Comparison of ENCODE assay signal across 14 cellular contexts in the genomic region with DNA sequence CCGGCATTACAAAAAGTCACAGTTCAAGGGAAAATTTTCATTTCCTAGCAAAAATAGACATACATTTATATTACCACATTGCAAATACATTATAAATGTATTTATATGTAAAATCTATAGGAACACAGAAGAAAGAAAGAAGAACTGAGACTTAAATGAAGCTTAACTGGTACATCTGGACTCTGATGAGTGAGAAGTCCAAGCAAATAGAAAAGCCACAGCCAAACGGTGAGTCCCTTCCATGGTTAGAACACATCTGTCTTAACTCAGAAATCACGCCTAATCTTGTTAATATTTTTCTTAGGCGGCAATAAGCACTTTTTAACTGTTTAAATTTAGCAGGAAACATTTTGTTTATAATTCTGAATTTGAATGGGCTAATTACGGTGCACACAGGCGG. TPM values are rescaled to one million over a fixed set of nuclear protein-coding genes. Genes with fewer than 3 reads are reported as not detected.
DNase-seq lines count a peak whose midpoint lies in the region; ATAC-seq, FAIRE-seq and TF ChIP-seq lines count a peak whose summit lies in the region.
"Had no signal": no experiment of that assay in that cellular context is flagged by ENCODE, and none has a peak within 500 bp of the region (broad histone marks: within the 10 kb centered on the region; RNA-seq: fewer than 3 reads in every experiment).

No MANE protein-coding gene starts in this region.

- peaks cover 0 to 10% (median 0%) of the 10 kb centered on the region in 3 donors for H3K9me3 Mint-ChIP-seq in T-cell
- peaks cover 4 to 5% of the 10 kb centered on the region in 2 donors for H3K9me3 Mint-ChIP-seq in natural killer cell

- ATAC-seq in T-cell (replicated peaks in 1 of 4) (no peak), natural killer cell (no peak)
- ATAC-seq: A549, HCT116 had no signal

- H3K36me3 ChIP-seq in BLaER1 treated with 17β-estradiol and CSF1 and Interleukin-3, amounts not matched to agents 10 nM and 100 nM: no peaks in the 10 kb centered on the region; a peak in 1 of 22 replicates

- no peak for TF ChIP-seq CTCF in natural killer cell (IDR thresholded peaks at IDR 0.05)

- H3K27me3 Mint-ChIP-seq in T-cell (no peaks in the 10 kb centered on the region), natural killer cell (ENCODE audit: low read depth in 2 of 2) (no peaks in the 10 kb centered on the region)

- H3K4me1 Mint-ChIP-seq in T-cell: peaks cover 64 to 77% (median 69%) of the 10 kb centered on the region in 3 donors
- peaks cover 75 to 77% of the 10 kb centered on the region in 2 donors for H3K4me1 Mint-ChIP-seq in natural killer cell

- peaks cover 25 to 41% (median 32%) of the 10 kb centered on the region in 10 experiments for H3K4me1 ChIP-seq in BLaER1 treated with 17β-estradiol and CSF1 and Interleukin-3, amounts not matched to agents 10 nM and 100 nM
- H3K4me1 ChIP-seq: A549 had no signal

- H3K4me3 Mint-ChIP-seq in T-cell (no peak overlapping the region), natural killer cell (no peak overlapping the region)

- no peaks in the 10 kb centered on the region for H4K20me1 ChIP-seq in BLaER1 treated with 17β-estradiol and CSF1 and Interleukin-3, amounts not matched to agents 10 nM and 100 nM

- H3K36me3 Mint-ChIP-seq in T-cell (peaks cover 17% of the 10 kb centered on the region), natural killer cell (peaks cover 11% of the 10 kb centered on the region)

- no peaks in the 10 kb centered on the region for H3K27me3 ChIP-seq in BLaER1 treated with 17β-estradiol and CSF1 and Interleukin-3, amounts not matched to agents 10 nM and 100 nM

- POLR2A ChIA-PET in T-cell (lab: Charles Lee): interaction anchor here (0.7 to 0.8 kb wide), 2 partner anchors 49 to 164 kb away, joined by 4 read pairs; no protein-coding TSS in a partner anchor

- H3K27ac ChIP-seq in BLaER1 treated with 17β-estradiol and CSF1 and Interleukin-3, amounts not matched to agents 10 nM and 100 nM: no peak overlapping the region
- H3K27ac ChIP-seq: A549, GM23248 had no signal

- no peak overlapping the region for H3K4me3 ChIP-seq in BLaER1 treated with 17β-estradiol and CSF1 and Interleukin-3, amounts not matched to agents 10 nM and 100 nM
- H3K4me3 ChIP-seq: A549, GM23248 had no signal

- intact Hi-C loops in natural killer cell (cut with micrococcal nuclease): no loop called here

- peak overlapping the region; percentile 9 to 86 for H3K27ac Mint-ChIP-seq in T-cell
- H3K27ac Mint-ChIP-seq in natural killer cell: peak overlapping the region; percentile 88 to 94

- CTCF ChIA-PET in T-cell (lab: Charles Lee): no interaction called here

- FAIRE-seq in GM18507 (lab: Jason Lieb, UNC): peak; percentile 63
- FAIRE-seq: A549 had no signal

- H3K4me2 ChIP-seq in BLaER1 treated with 17β-estradiol and CSF1 and Interleukin-3, amounts not matched to agents 10 nM and 100 nM: peak overlapping the region in 8 of 11 experiments; percentile 2 to 74 (median 48); a peak in 13 of 22 replicates
- H3K4me2 ChIP-seq: A549 had no signal

- H3K9ac ChIP-seq in BLaER1 treated with 17β-estradiol and CSF1 and Interleukin-3, amounts not matched to agents 10 nM and 100 nM: no peak overlapping the region
- H3K9ac ChIP-seq: GM23248 had no signal

- no peak for DNase-seq in GM18507 (ENCODE audit: extremely low spot score, insufficient read length, low read depth)
- no peak for DNase-seq in T-cell
- DNase-seq in natural killer cell: no peak
- DNase-seq in activated gamma-delta T cell (lab: John Stamatoyannopoulos, UW): no peak
- DNase-seq in epidermal melanocyte (ENCODE audit: insufficient read length, low spot score): no peak
- no peak for DNase-seq in GM03348 (ENCODE audit: low spot score)
- DNase-seq: GM23248, NCI-H1092, NCI-H226, NCI-H526 treated with DMSO at 0.1 percent for 48 hours had no signal

- H3K9me3 ChIP-seq in BLaER1 treated with 17β-estradiol and CSF1 and Interleukin-3, amounts not matched to agents 10 nM and 100 nM (replicated peaks in 1 of 11): peaks cover 0 to 12% (median 6%) of the 10 kb centered on the region in 11 experiments; a peak in 11 of 22 replicates
- H3K9me3 ChIP-seq: A549 had no signal

RNA-seq across cellular contexts. Expression of gene KLRB1, which starts 9.4 kb away (rescaled TPM):
- total RNA-seq in T-cell (10 to 100 TPM in 4 of 5 donors, 1 to 10 TPM in 1; 9.0 to 55.5 (median 31.6) TPM), natural killer cell (100 to 1,000 TPM; 194 to 310 (median 216) TPM)
- total RNA-seq: GM23248, HT-29 had no signal

RNA-seq across cellular contexts. Expression of gene CLEC2D, which starts 52.4 kb away (rescaled TPM):
- total RNA-seq in T-cell (100 to 1,000 TPM; 217 to 338 (median 311) TPM), natural killer cell (100 to 1,000 TPM; 140 to 219 (median 209) TPM)
